Comparison of ENCODE assay signal across 10 cellular contexts in genomic region chr7:135664046-135664589, GRCh38. TPM values are rescaled to one million over a fixed set of nuclear protein-coding genes. Genes with fewer than 3 reads are reported as not detected.
DNase-seq lines count a peak whose midpoint lies in the region; ATAC-seq, FAIRE-seq and TF ChIP-seq lines count a peak whose summit lies in the region.
"Had no signal": no experiment of that assay in that cellular context is flagged by ENCODE, and none has a peak within 500 bp of the region (broad histone marks: within the 10 kb centered on the region; RNA-seq: fewer than 3 reads in every experiment).

No MANE protein-coding gene starts in this region.

- H3K9me3 Mint-ChIP-seq in activated naive CD8-positive, alpha-beta T cell (ENCODE audit: low read depth) = no peaks in the 10 kb centered on the region

- H3K36me3 Mint-ChIP-seq in activated naive CD8-positive, alpha-beta T cell = peaks cover 8% of the 10 kb centered on the region

- in situ Hi-C loops in GM13976 (cut with MboI; ENCODE audit: low sequenced_read_pairs, unreplicated experiment) = loop anchor here (25.0 kb wide), 1 partner anchor 377 kb away; no protein-coding TSS in a partner anchor

- no peak overlapping the region for H2AFZ ChIP-seq in Karpas-422 (ENCODE audit: low read length)

- H3K4me3 Mint-ChIP-seq in activated naive CD8-positive, alpha-beta T cell = peak overlapping the region; percentile 94

- FAIRE-seq in small intestine (lab: Jason Lieb, UNC) = no peak
- FAIRE-seq: GM12891 had no signal

- no peak for ATAC-seq in GM18873 (IDR thresholded peaks at IDR 0.05; ENCODE audit: low FRiP score, unreplicated experiment)

- DNase-seq in CD1c-positive myeloid dendritic cell (ENCODE audit: extremely low spot score) = peak; percentile 7
- no peak for DNase-seq in Karpas-422
- no peak for DNase-seq in NCI-H1694 (lab: John Stamatoyannopoulos, UW)
- no peak for DNase-seq in small intestine
- no peak for DNase-seq in GM13976 (ENCODE audit: low spot score)
- DNase-seq: NCI-H226 had no signal

- no peak for TF ChIP-seq CTCF in GM13976 (IDR thresholded peaks at IDR 0.05; ENCODE audit: borderline replicate concordance, control extremely low read depth, extremely low read depth, insufficient read depth, missing control alignments)

- no peaks in the 10 kb centered on the region for H3K27me3 Mint-ChIP-seq in activated naive CD8-positive, alpha-beta T cell

- H3K4me1 ChIP-seq in Karpas-422 (ENCODE audit: low read length) = peaks cover 32% of the 10 kb centered on the region
- H3K4me1 ChIP-seq in muscle layer of duodenum (ENCODE audit: control insufficient read depth in 1 of 2, insufficient read depth in 2 of 2, low read length in 2 of 2) = peaks cover 10 to 19% of the 10 kb centered on the region in 2 donors
- no peaks in the 10 kb centered on the region for H3K4me1 ChIP-seq in small intestine (ENCODE audit: control insufficient read depth in 2 of 2, insufficient read depth in 1 of 2, low read depth in 1 of 2, low read length in 1 of 2)

- H3K4me2 ChIP-seq in Karpas-422 (ENCODE audit: low read depth, low read length, poor library complexity, severe bottlenecking) = peak overlapping the region; percentile 90

- H3K36me3 ChIP-seq in Karpas-422 (ENCODE audit: insufficient read depth, low read length) (peaks cover 12% of the 10 kb centered on the region; the same call in 1 of the 2 replicates), muscle layer of duodenum (ENCODE audit: control insufficient read depth in 1 of 2, insufficient read depth in 2 of 2, low read length in 2 of 2) (peaks cover 0 to 19% of the 10 kb centered on the region in 2 donors), small intestine (ENCODE audit: control insufficient read depth in 2 of 2, insufficient read depth in 2 of 2, low read length in 2 of 2) (no peaks in the 10 kb centered on the region)

- WGBS in small intestine, 3 donors = 63 to 69% (median 65%) methylated on average over 3 of the region's 3 CpGs

- peak overlapping the region; percentile 84 for H3K27ac Mint-ChIP-seq in activated naive CD8-positive, alpha-beta T cell

- H4K20me1 ChIP-seq in Karpas-422 (ENCODE audit: insufficient read depth, low read depth, low read length) = no peaks in the 10 kb centered on the region

- H3K9me2 ChIP-seq in Karpas-422 (replicated peaks; ENCODE audit: insufficient read depth, low read length) = no peaks in the 10 kb centered on the region

- H3K9me3 ChIP-seq in Karpas-422 (ENCODE audit: low read length) = no peaks in the 10 kb centered on the region
- no peaks in the 10 kb centered on the region for H3K9me3 ChIP-seq in muscle layer of duodenum (ENCODE audit: control insufficient read depth in 1 of 2, low read length in 2 of 2)
- no peaks in the 10 kb centered on the region for H3K9me3 ChIP-seq in small intestine (ENCODE audit: control insufficient read depth, low read depth)

- H3K4me3 ChIP-seq in Karpas-422 (ENCODE audit: low read length) (peak overlapping the region; percentile 83), muscle layer of duodenum (ENCODE audit: low read depth in 1 of 2, low read length in 2 of 2) (peak overlapping the region in 1 of 2 donors; percentile 79), small intestine (ENCODE audit: low read depth in 1 of 2, low read length in 2 of 2) (no peak overlapping the region)

- peak overlapping the region; percentile 97 for H3K9ac ChIP-seq in Karpas-422 (ENCODE audit: low read length)

- H3K4me1 Mint-ChIP-seq in activated naive CD8-positive, alpha-beta T cell (ENCODE audit: low read depth) = peaks cover 59% of the 10 kb centered on the region

- H3K27ac ChIP-seq in Karpas-422 (ENCODE audit: low read length) (no peak overlapping the region; the same call in 1 of the 2 replicates), muscle layer of duodenum (ENCODE audit: low read length) (peak overlapping the region; percentile 36), small intestine (ENCODE audit: low read depth in 1 of 2, low read length in 1 of 2) (no peak overlapping the region)

- peaks cover 73% of the 10 kb centered on the region for H3K79me2 ChIP-seq in Karpas-422 (ENCODE audit: low read length)

- H3K27me3 ChIP-seq in Karpas-422 (ENCODE audit: low read length) (no peaks in the 10 kb centered on the region), muscle layer of duodenum (ENCODE audit: low read depth, low read length) (no peaks in the 10 kb centered on the region), small intestine (ENCODE audit: control insufficient read depth in 2 of 2, insufficient read depth in 2 of 2, low read length in 2 of 2) (no peaks in the 10 kb centered on the region)

RNA-seq across cellular contexts. Expression of gene STMP1, which starts 1.8 kb away (rescaled TPM):
- total RNA-seq in Karpas-422 (2014; rRNA removed; shearing (Covaris generic); ENCODE audit: low replicate concordance) = 12.5 and 30.4 TPM in 2 replicates
- 10 to 100 TPM; 24.8 to 36.2 (median 30.5) TPM for polyA plus RNA-seq in small intestine
